In the genomic region with DNA sequence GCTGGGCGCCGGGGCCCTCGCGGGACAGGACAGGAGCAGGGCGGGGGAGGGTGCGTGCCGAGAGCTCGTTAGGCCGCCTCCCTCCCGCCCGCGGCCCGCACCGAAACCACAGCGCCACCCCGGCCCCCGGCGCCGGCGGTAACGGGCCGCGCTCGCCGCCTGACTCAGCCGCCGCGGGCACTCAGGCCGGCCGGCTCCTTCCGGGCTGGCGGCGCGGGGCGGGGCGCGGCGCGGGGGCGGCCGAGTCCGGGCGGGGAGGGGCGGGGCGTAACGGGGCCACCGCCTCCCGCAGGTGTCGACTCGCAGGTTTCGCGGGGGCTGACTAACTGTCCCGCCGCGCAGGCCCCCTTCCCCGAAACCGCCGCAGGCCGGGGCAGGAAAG, we compare ENCODE assay signal across 8 cellular contexts. TPM values are rescaled to one million over a fixed set of nuclear protein-coding genes. Genes with fewer than 3 reads are reported as not detected.
DNase-seq lines count a peak whose midpoint lies in the region; ATAC-seq, FAIRE-seq and TF ChIP-seq lines count a peak whose summit lies in the region.

AP5B1 (minus strand) TSS at position 207 of the 382 bp plus-strand sequence. CDS start 385 bp downstream, outside the sequence.

- peaks cover 7% of the 10 kb centered on the region; the same call in 1 of the 2 replicates for H3K9me3 ChIP-seq in SJSA1 (replicated peaks)
- H3K9me3 ChIP-seq in pancreas: no peaks in the 10 kb centered on the region
- no peaks in the 10 kb centered on the region for H3K9me3 ChIP-seq in tibial nerve

- CTCF ChIA-PET in BJ (lab: Yijun Ruan, JAX): interaction anchor here (0.7 to 6.1 kb wide), 23 partner anchors 10 to 209 kb away, joined by 3 to 57 read pairs (median 7); partner anchors contain the start of genes CCDC85B, KAT5, MUS81 and RNASEH2C

- H3K36me3 ChIP-seq in BJ (ENCODE audit: control insufficient read depth, insufficient read depth, low read length): peaks cover 17% of the 10 kb centered on the region
- H3K36me3 ChIP-seq in SJSA1: peaks cover 49% of the 10 kb centered on the region
- H3K36me3 ChIP-seq in pancreas: peaks cover 0 to 6% (median 0%) of the 10 kb centered on the region in 3 donors
- H3K36me3 ChIP-seq in tibial nerve: peaks cover 0 to 30% (median 0%) of the 10 kb centered on the region in 3 donors

- in situ Hi-C loops in GM18951 (cut with MboI; ENCODE audit: low sequenced_read_pairs, unreplicated experiment): no loop called here

- TF ChIP-seq CTCF in BJ (IDR thresholded peaks at IDR 0.05; ENCODE audit: insufficient read depth, low read depth, low read length): no peak
- no peak for TF ChIP-seq CTCF in pancreas (IDR thresholded peaks at IDR 0.05)
- TF ChIP-seq CTCF in tibial nerve (IDR thresholded peaks at IDR 0.05): no peak

- DNase-seq in BJ (ENCODE audit: low read depth) (no peak), SJSA1 (ENCODE audit: low read depth in 1 of 2, low spot score in 2 of 2) (peak; percentile 78 to 82), Right ventricle myocardium superior (peak; percentile 74), pancreas (peak; percentile 64 to 92 (median 80)), tibial nerve (ENCODE audit: low spot score in 2 of 2) (peak in 1 of 2 donors; percentile 34)
- peak; percentile 84 for DNase-seq in activated naive CD8-positive, alpha-beta T cell treated with anti-CD3 and anti-CD28 coated beads for 36 hours

- no peak for FAIRE-seq in pancreas (lab: Jason Lieb, UNC)

- H3K4me1 ChIP-seq in SJSA1 (replicated peaks) (peaks cover 25% of the 10 kb centered on the region), pancreas (peaks cover 11 to 34% (median 19%) of the 10 kb centered on the region in 3 donors), tibial nerve (peaks cover 0 to 28% (median 12%) of the 10 kb centered on the region in 4 donors)

- WGBS in pancreas, 2 donors: 1% methylated on average over 20 to 59 of the region's 59 CpGs
- WGBS in tibial nerve, 2 donors: no CpG with 5 or more reads among the region's 59 CpGs

- peak; percentile 67 for ATAC-seq in HG03354 (IDR thresholded peaks at IDR 0.05; ENCODE audit: poor library complexity, severe bottlenecking, unreplicated experiment)
- peak; percentile 82 for ATAC-seq in Right ventricle myocardium superior (ENCODE audit: poor library complexity)
- peak; percentile 70 to 80 (median 72) for ATAC-seq in pancreas

- H3K4me3 Mint-ChIP-seq in activated naive CD8-positive, alpha-beta T cell treated with anti-CD3 and anti-CD28 coated beads for 36 hours: peak within 1 kb of the TSS; percentile 83

- intact Hi-C loops in Right ventricle myocardium superior (cut with DNase I) (loop anchor here (5.0 kb wide), 1 partner anchor 37 kb away; no protein-coding TSS in a partner anchor), pancreas (cut with DNase I) (no loop called here)

- TF ChIP-seq POLR2A in GM18951 (IDR thresholded peaks at IDR 0.05; ENCODE audit: extremely low read depth, insufficient read depth, insufficient read length): peak; percentile 70
- TF ChIP-seq POLR2A in tibial nerve (IDR thresholded peaks at IDR 0.05): peak; percentile 19 to 47

- no peaks in the 10 kb centered on the region for H3K9me3 Mint-ChIP-seq in activated naive CD8-positive, alpha-beta T cell treated with anti-CD3 and anti-CD28 coated beads for 36 hours

- peaks cover 7% of the 10 kb centered on the region for H3K36me3 Mint-ChIP-seq in activated naive CD8-positive, alpha-beta T cell treated with anti-CD3 and anti-CD28 coated beads for 36 hours

- peaks cover 24% of the 10 kb centered on the region for H3K27me3 Mint-ChIP-seq in activated naive CD8-positive, alpha-beta T cell treated with anti-CD3 and anti-CD28 coated beads for 36 hours

- H3K4me1 Mint-ChIP-seq in activated naive CD8-positive, alpha-beta T cell treated with anti-CD3 and anti-CD28 coated beads for 36 hours: peaks cover 31% of the 10 kb centered on the region

- no peak for TF ChIP-seq EP300 in tibial nerve (IDR thresholded peaks at IDR 0.05)

- H3K27ac Mint-ChIP-seq in activated naive CD8-positive, alpha-beta T cell treated with anti-CD3 and anti-CD28 coated beads for 36 hours: peak within 1 kb of the TSS; percentile 89

- POLR2A ChIA-PET in BJ (lab: Charles Lee): no interaction called here

- H3K4me3 ChIP-seq in BJ (ENCODE audit: low read depth, low read length) (peak within 1 kb of the TSS; percentile 98), SJSA1 (peak within 1 kb of the TSS; percentile 95), pancreas (peak within 1 kb of the TSS; percentile 71 to 95 (median 87)), tibial nerve (peak within 1 kb of the TSS; percentile 91 to 95 (median 92))

- H3K27me3 ChIP-seq in BJ (ENCODE audit: control insufficient read depth, insufficient read depth, low read length): peaks cover 7% of the 10 kb centered on the region
- H3K27me3 ChIP-seq in SJSA1 (replicated peaks): peaks cover 14% of the 10 kb centered on the region
- H3K27me3 ChIP-seq in pancreas: no peaks in the 10 kb centered on the region
- peaks cover 0 to 12% of the 10 kb centered on the region in 2 donors for H3K27me3 ChIP-seq in tibial nerve

- H3K27ac ChIP-seq in SJSA1: peak within 1 kb of the TSS; percentile 76
- peak within 1 kb of the TSS; percentile 73 to 90 (median 84) for H3K27ac ChIP-seq in pancreas
- peak within 1 kb of the TSS in 3 of 4 donors; percentile 74 to 89 (median 77) for H3K27ac ChIP-seq in tibial nerve

RNA-seq across cellular contexts. Expression of gene AP5B1, which starts in this region (rescaled TPM):
- polyA plus RNA-seq in BJ (2011; rRNA removed): 4.6 and 7.5 TPM in 2 replicates
- 5.9 and 6.5 TPM in 2 replicates for polyA minus RNA-seq in BJ (2011; rRNA and poly(A)+ RNA removed)
- 30.4 and 33.4 TPM in 2 replicates for total RNA-seq in SJSA1 (2014; rRNA removed; shearing (Covaris generic))
- 10 to 100 TPM; 20.4 to 20.6 TPM for total RNA-seq in activated naive CD8-positive, alpha-beta T cell treated with anti-CD3 and anti-CD28 coated beads for 36 hours
- 6.5 TPM for total RNA-seq in Right ventricle myocardium superior
- total RNA-seq in pancreas: 10 to 100 TPM; 10.2 to 12.7 (median 11.5) TPM
- 10 to 100 TPM in 1 of 2 donors, 1 to 10 TPM in 1; 4.2 to 10.4 TPM for polyA plus RNA-seq in pancreas
- total RNA-seq in tibial nerve: 10 to 100 TPM; 12.7 to 27.5 (median 18.8) TPM
